ENCODE assay signal across 3 cellular contexts in genomic region chr7:66755059-66755458, GRCh38.
A peak's percentile ranks its signal among the peaks of the same experiment; 100 is the strongest.
TF ChIP-seq lines count a peak whose summit lies in the region.

No MANE protein-coding gene starts in this region.

TF ChIP-seq in HEK293, 187 proteins besides CTCF, POLR2A, EP300 and RAD21:
- TF ChIP-seq ZNF121 (tag by site-specific recombination; IDR thresholded peaks at IDR 0.05) (peak; percentile 73), ZNF18 (tag by site-specific recombination; IDR thresholded peaks at IDR 0.05) (peak; percentile 95)

TF ChIP-seq in WTC11, 78 proteins besides CTCF, POLR2A, EP300 and RAD21:
- peak; percentile 14; the same call in 1 of the 2 replicates for TF ChIP-seq ZNF121 (CRISPR knock-in tag; IDR thresholded peaks at IDR 0.05)

TF ChIP-seq in HepG2, 621 proteins besides CTCF, POLR2A, EP300 and RAD21:
- TF ChIP-seq ZNF121 (CRISPR knock-in tag; IDR thresholded peaks at IDR 0.05), result peak; percentile 94
- TF ChIP-seq CEBPG (CRISPR knock-in tag; IDR thresholded peaks at IDR 0.05), result peak; percentile 66; the same call in 1 of the 2 replicates
